13 cellular contexts compared by ENCODE assay signal in genomic region chr6:75124983-75125382, GRCh38.
DNase-seq lines count a peak whose midpoint lies in the region; ATAC-seq and TF ChIP-seq lines count a peak whose summit lies in the region.
"Had no signal": no experiment of that assay in that cellular context is flagged by ENCODE, and none has a peak within 500 bp of the region (broad histone marks: within the 10 kb centered on the region; RNA-seq: fewer than 3 reads in every experiment).

No MANE protein-coding gene starts in this region.

- H3K4me3 Mint-ChIP-seq in chondrocyte (ENCODE audit: unreplicated experiment), result no peak overlapping the region
- H3K4me3 Mint-ChIP-seq: CD8-positive, alpha-beta T cell had no signal

- H3K27me3 Mint-ChIP-seq in chondrocyte (ENCODE audit: low read depth), result no peaks in the 10 kb centered on the region

- peaks cover 75% of the 10 kb centered on the region for H3K36me3 Mint-ChIP-seq in chondrocyte (ENCODE audit: low read depth)
- H3K36me3 Mint-ChIP-seq: CD8-positive, alpha-beta T cell had no signal

- H3K4me3 ChIP-seq in fibroblast of pulmonary artery (replicated peaks; ENCODE audit: low read depth, low read length) (no peak overlapping the region), skeletal muscle cell (ENCODE audit: low read depth, low read length) (no peak overlapping the region)

- no peak for TF ChIP-seq CTCF in chondrocyte (IDR thresholded peaks at IDR 0.05)
- no peak for TF ChIP-seq CTCF in fibroblast of pulmonary artery (IDR thresholded peaks at IDR 0.05; ENCODE audit: low read length, missing control alignments)
- no peak for TF ChIP-seq CTCF in GM10266 (IDR thresholded peaks at IDR 0.05; ENCODE audit: control insufficient read depth, insufficient read depth, low read depth, missing control alignments)

- DNase-seq in HCEC 1CT (peak; percentile 31), chondrocyte (ENCODE audit: low spot score) (no peak), fibroblast of pulmonary artery (ENCODE audit: low read depth) (peak; percentile 10), skeletal muscle cell (ENCODE audit: low read depth) (peak; percentile 78), GM10266 (ENCODE audit: extremely low spot score) (no peak)
- DNase-seq in activated CD4-positive, alpha-beta T cell treated with anti-CD3 and anti-CD28 coated beads, Interleukin-2, amount 50 U/mL, for 4 hours, result no peak
- DNase-seq: BE2C; CD8-positive, alpha-beta T cell; COR-L47; DMS153; DMS79 treated with DMSO at 0.1 percent for 48 hours; EL had no signal

- peak overlapping the region; percentile 78 for H3K27ac Mint-ChIP-seq in chondrocyte (ENCODE audit: unreplicated experiment)
- H3K27ac Mint-ChIP-seq: CD8-positive, alpha-beta T cell had no signal

- no peaks in the 10 kb centered on the region for H3K9me3 Mint-ChIP-seq in chondrocyte (ENCODE audit: low read depth)
- H3K9me3 Mint-ChIP-seq: CD8-positive, alpha-beta T cell had no signal

- no peak for ATAC-seq in HG02571 (IDR thresholded peaks at IDR 0.05; ENCODE audit: unreplicated experiment)
- ATAC-seq: CD8-positive, alpha-beta T cell had no signal

- peaks cover 79% of the 10 kb centered on the region for H3K4me1 Mint-ChIP-seq in chondrocyte (ENCODE audit: low read depth)

Comparison
In these comparisons a context has a peak if more than half of its experiments do, and no peak if none do; other contexts are left out.
1. DNase-seq: peak in HCEC 1CT (single experiment), fibroblast of pulmonary artery (single experiment) and skeletal muscle cell (single experiment); none in chondrocyte (single experiment), GM10266 (single experiment) and activated CD4-positive, alpha-beta T cell treated with anti-CD3 and anti-CD28 coated beads, Interleukin-2, amount 50 U/mL, for 4 hours (0 of 2).